Comparison of ENCODE assay signal across 9 cellular contexts in genomic region chr1:183070923-183071618, GRCh38. TPM values are rescaled to one million over a fixed set of nuclear protein-coding genes. Genes with fewer than 3 reads are reported as not detected.
DNase-seq lines count a peak whose midpoint lies in the region; ATAC-seq and TF ChIP-seq lines count a peak whose summit lies in the region.
"Had no signal": no experiment of that assay in that cellular context is flagged by ENCODE, and none has a peak within 500 bp of the region (broad histone marks: within the 10 kb centered on the region; RNA-seq: fewer than 3 reads in every experiment).

No MANE protein-coding gene starts in this region.

- peaks cover 16% of the 10 kb centered on the region for H3K4me1 Mint-ChIP-seq in memory B cell

- H3K4me3 ChIP-seq in right atrium auricular region = no peak overlapping the region

- intact Hi-C loops in Right ventricle myocardium inferior (cut with DNase I) = no loop called here

- ATAC-seq in Right ventricle myocardium inferior (peak; percentile 29), HG03039 (IDR thresholded peaks at IDR 0.05; ENCODE audit: unreplicated experiment) (peak; percentile 82), memory B cell (ENCODE audit: low read depth) (peak; percentile 88)

- peaks cover 6% of the 10 kb centered on the region for H3K36me3 Mint-ChIP-seq in memory B cell
- H3K36me3 Mint-ChIP-seq: activated naive CD8-positive, alpha-beta T cell treated with anti-CD3 and anti-CD28 coated beads, Interleukin-2, amount 10 ng/mL, durations not matched to agents 7 days and 5 days had no signal

- H3K9me3 ChIP-seq in right atrium auricular region = no peaks in the 10 kb centered on the region

- no peaks in the 10 kb centered on the region for H3K9me3 Mint-ChIP-seq in memory B cell
- H3K9me3 Mint-ChIP-seq: activated naive CD8-positive, alpha-beta T cell treated with anti-CD3 and anti-CD28 coated beads, Interleukin-2, amount 10 ng/mL, durations not matched to agents 7 days and 5 days had no signal

- peaks cover 3% of the 10 kb centered on the region for H3K27me3 Mint-ChIP-seq in memory B cell

- TF ChIP-seq CTCF in right atrium auricular region (IDR thresholded peaks at IDR 0.05) = no peak

- H3K4me3 Mint-ChIP-seq in memory B cell = peak overlapping the region; percentile 6
- H3K4me3 Mint-ChIP-seq: activated naive CD8-positive, alpha-beta T cell treated with anti-CD3 and anti-CD28 coated beads, Interleukin-2, amount 10 ng/mL, durations not matched to agents 7 days and 5 days had no signal

- H3K27ac ChIP-seq in right atrium auricular region = no peak overlapping the region

- H3K4me1 ChIP-seq in right atrium auricular region = peaks cover 0 to 61% of the 10 kb centered on the region in 2 donors

- no peaks in the 10 kb centered on the region for H3K27me3 ChIP-seq in right atrium auricular region

- H3K36me3 ChIP-seq in right atrium auricular region = no peaks in the 10 kb centered on the region

- no peak overlapping the region for H3K27ac Mint-ChIP-seq in memory B cell
- H3K27ac Mint-ChIP-seq: activated naive CD8-positive, alpha-beta T cell treated with anti-CD3 and anti-CD28 coated beads, Interleukin-2, amount 10 ng/mL, durations not matched to agents 7 days and 5 days had no signal

- no peak for DNase-seq in Right ventricle myocardium inferior (ENCODE audit: missing footprints)
- no peak for DNase-seq in right atrium auricular region (ENCODE audit: low spot score)
- peak; percentile 88 for DNase-seq in RPMI7951 (ENCODE audit: low read depth)
- DNase-seq in memory B cell (ENCODE audit: low spot score in 2 of 2) = peak in 1 of 2 donors; percentile 23
- no peak for DNase-seq in amygdala (lab: John Stamatoyannopoulos, UW)
- no peak for DNase-seq in DMS53 (lab: John Stamatoyannopoulos, UW)
- DNase-seq in activated naive CD4-positive, alpha-beta T cell treated with Interleukin-2 at 50 U/mL for 16 hours = no peak
- DNase-seq: activated naive CD8-positive, alpha-beta T cell treated with anti-CD3 and anti-CD28 coated beads, Interleukin-2, amount 10 ng/mL, durations not matched to agents 7 days and 5 days had no signal

RNA-seq across cellular contexts. Expression of gene LAMC1, which starts 47.9 kb away (rescaled TPM):
- total RNA-seq in Right ventricle myocardium inferior = 100 TPM
- total RNA-seq in right atrium auricular region = 100 to 1,000 TPM; 154 to 159 TPM
- 132 and 133 TPM in 2 replicates for total RNA-seq in RPMI7951 (2014; rRNA removed; shearing (Covaris generic))

Comparison
In these comparisons a context has a peak if more than half of its experiments do, and no peak if none do; other contexts are left out.
1. ATAC-seq: peak in every context shown above with its lines; median percentile 88 in memory B cell; 82 in HG03039; 29 in Right ventricle myocardium inferior.